Comparison of ENCODE assay signal across 1 cellular context in genomic region chr5:39628348-39628747, GRCh38.
TF ChIP-seq lines count a peak whose summit lies in the region.

No MANE protein-coding gene starts in this region.

TF ChIP-seq in K562, 482 proteins besides CTCF, POLR2A, EP300 and RAD21 (continued from another document):
- no peak for TF ChIP-seq ARID4B (CRISPR knock-in tag; IDR thresholded peaks at IDR 0.05)
